In the genomic region with DNA sequence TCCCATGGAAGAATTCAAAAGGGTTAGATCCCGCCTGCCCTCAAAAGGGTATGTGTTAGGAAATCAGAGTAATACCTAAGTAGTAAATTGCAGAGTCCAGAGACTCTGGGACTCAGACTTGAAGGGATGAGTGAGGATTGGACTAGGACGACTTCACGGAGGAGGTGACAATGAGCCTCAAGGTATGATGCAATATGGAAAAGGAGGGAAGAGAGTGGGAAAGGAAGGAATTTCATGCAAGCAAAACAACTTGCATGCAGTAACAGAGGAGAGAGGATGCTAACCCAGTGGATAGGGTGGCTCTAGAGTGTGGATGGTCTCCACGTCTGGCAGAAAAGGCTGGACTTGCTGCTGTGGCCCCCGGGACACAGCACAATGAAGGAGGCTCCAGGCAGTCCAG, we compare ENCODE assay signal across 13 cellular contexts. TPM values are rescaled to one million over a fixed set of nuclear protein-coding genes. Genes with fewer than 3 reads are reported as not detected.
A peak's percentile ranks its signal among the peaks of the same experiment; 100 is the strongest.
DNase-seq lines count a peak whose midpoint lies in the region; ATAC-seq and TF ChIP-seq lines count a peak whose summit lies in the region.
"Had no signal": no experiment of that assay in that cellular context is flagged by ENCODE, and none has a peak within 500 bp of the region (broad histone marks: within the 10 kb centered on the region; RNA-seq: fewer than 3 reads in every experiment).

No MANE protein-coding gene starts in this region.

- intact Hi-C loops in CD14-positive monocyte (cut with micrococcal nuclease) (loop anchor here in 1 of 2 donors (10.0 kb wide), 1 partner anchor 108 kb away; no protein-coding TSS in a partner anchor), mammary epithelial cell (cut with micrococcal nuclease) (no loop called here)

- no peak overlapping the region for H2AFZ ChIP-seq in mammary epithelial cell (ENCODE audit: low read depth, low read length)

- H3K4me2 ChIP-seq in mammary epithelial cell (ENCODE audit: insufficient read depth, low read depth, low read length) = no peak overlapping the region

- TF ChIP-seq EP300 in Ishikawa (IDR thresholded peaks at IDR 0.05; ENCODE audit: borderline replicate concordance) = no peak

- DNase-seq in CD14-positive monocyte (ENCODE audit: low spot score) (no peak), mammary epithelial cell (no peak), naive B cell (no peak), NCI-H1436 (lab: John Stamatoyannopoulos, UW) (no peak), SJCRH30 (no peak), AG08396 (ENCODE audit: low spot score) (no peak)
- DNase-seq: body of pancreas, NCI-H526 treated with DMSO at 0.1 percent for 48 hours, nucleus accumbens, testis had no signal

- peaks cover 76% of the 10 kb centered on the region for H3K4me1 Mint-ChIP-seq in CD14-positive monocyte
- H3K4me1 Mint-ChIP-seq in naive B cell = peaks cover 40 to 55% (median 48%) of the 10 kb centered on the region in 3 donors

- no peaks in the 10 kb centered on the region for H4K20me1 ChIP-seq in mammary epithelial cell (ENCODE audit: insufficient read depth, low read length)

- H3K27me3 Mint-ChIP-seq in CD14-positive monocyte (ENCODE audit: low read depth in 3 of 3) (peaks cover 0 to 2% (median 0%) of the 10 kb centered on the region in 3 donors), naive B cell (no peaks in the 10 kb centered on the region)

- no peak for ATAC-seq in naive B cell (ENCODE audit: low read depth in 2 of 2)
- no peak for ATAC-seq in HG02973 (IDR thresholded peaks at IDR 0.05; ENCODE audit: unreplicated experiment)
- ATAC-seq: body of pancreas had no signal

- no TSS peak for BruUV-seq in mammary epithelial cell (replicated peaks; lab: Mats Ljungman, UMichigan)

- peaks cover 33% of the 10 kb centered on the region for H3K36me3 ChIP-seq in mammary epithelial cell (ENCODE audit: insufficient read depth, low read length)
- peaks cover 46% of the 10 kb centered on the region for H3K36me3 ChIP-seq in SJCRH30

- H3K4me1 ChIP-seq in mammary epithelial cell (ENCODE audit: insufficient read depth, low read length) (peaks cover 54% of the 10 kb centered on the region), SJCRH30 (peaks cover 29% of the 10 kb centered on the region)

- dilution Hi-C loops in mammary epithelial cell (cut with HindIII; ENCODE audit: low sequenced_read_pairs) = no loop called here

- H3K79me2 ChIP-seq in mammary epithelial cell (ENCODE audit: insufficient read depth, low read length) = peaks cover 98% of the 10 kb centered on the region

- H3K27ac Mint-ChIP-seq in CD14-positive monocyte (peak overlapping the region; percentile 91 to 98 (median 96)), naive B cell (peak overlapping the region in 3 of 6 donors; percentile 19 to 90 (median 77))

- TF ChIP-seq CTCF in CD14-positive monocyte (IDR thresholded peaks at IDR 0.05) (no peak), mammary epithelial cell (conservative IDR thresholded peaks at IDR 0.05 in 1 of 2, IDR thresholded peaks at IDR 0.05 in 1 of 2; ENCODE audit: extremely low read depth in 1 of 2, insufficient read depth in 1 of 2, low read depth in 1 of 2, low read length in 2 of 2) (no peak)

- H3K36me3 Mint-ChIP-seq in CD14-positive monocyte (peaks cover 51 to 54% of the 10 kb centered on the region in 2 donors), naive B cell (peaks cover 7 to 8% of the 10 kb centered on the region in 2 donors)

- H3K27ac ChIP-seq in mammary epithelial cell (ENCODE audit: insufficient read depth, low read depth, low read length) (no peak overlapping the region), SJCRH30 (no peak overlapping the region)
- H3K27ac ChIP-seq: body of pancreas, testis had no signal

- H3K9me3 ChIP-seq in mammary epithelial cell (replicated peaks; ENCODE audit: insufficient read depth, low read length) = no peaks in the 10 kb centered on the region
- no peaks in the 10 kb centered on the region for H3K9me3 ChIP-seq in SJCRH30 (replicated peaks)
- H3K9me3 ChIP-seq: body of pancreas, testis had no signal

- H3K9me3 Mint-ChIP-seq in CD14-positive monocyte = no peaks in the 10 kb centered on the region
- no peaks in the 10 kb centered on the region for H3K9me3 Mint-ChIP-seq in naive B cell

- in situ Hi-C loops in mammary epithelial cell (cut with MboI; ENCODE audit: low sequenced_read_pairs in 2 of 2) = no loop called here

- peak overlapping the region; percentile 8 for H3K9ac ChIP-seq in mammary epithelial cell (ENCODE audit: insufficient read depth, low read length)

- H3K4me3 ChIP-seq in mammary epithelial cell (replicated peaks in 1 of 3; ENCODE audit: insufficient read depth in 1 of 3, low read depth in 2 of 3, low read length in 3 of 3) (no peak overlapping the region), SJCRH30 (no peak overlapping the region)
- H3K4me3 ChIP-seq: body of pancreas, testis had no signal

- H3K4me3 Mint-ChIP-seq in CD14-positive monocyte (peak overlapping the region; percentile 35 to 79), naive B cell (peak overlapping the region in 7 of 8 donors; percentile 30 to 79 (median 63))

- H3K27me3 ChIP-seq in mammary epithelial cell (ENCODE audit: insufficient read depth, low read length) (no peaks in the 10 kb centered on the region), SJCRH30 (no peaks in the 10 kb centered on the region)
- H3K27me3 ChIP-seq: body of pancreas, testis had no signal

- CTCF ChIA-PET in mammary epithelial cell (lab: Charles Lee; ENCODE audit: low non-redundant PET) = no interaction called here

- no peak for TF ChIP-seq RAD21 in Ishikawa (IDR thresholded peaks at IDR 0.05; ENCODE audit: low read depth)

- WGBS in mammary epithelial cell (ENCODE audit: low coverage, missing lambda C conversion rate) = 89% methylated on average over 5 of the region's 5 CpGs

TF ChIP-seq in Ishikawa, 13 proteins besides CTCF, POLR2A, EP300 and RAD21:
- no peak for TF ChIP-seq FOXM1 (IDR thresholded peaks at IDR 0.05; ENCODE audit: borderline replicate concordance, low read depth)
- 0 out of 2 replicates have a peak, but pooled peaks have one; percentile 9 for TF ChIP-seq CEBPB (IDR thresholded peaks at IDR 0.05)

RNA-seq across cellular contexts. Expression of a gene that starts 4.8 kb away (rescaled TPM):
- polyA plus RNA-seq in CD14-positive monocyte (100 to 1,000 TPM; 127 to 182 TPM), mammary epithelial cell (234 TPM), naive B cell (ENCODE audit: low read depth in 6 of 6) (10 to 100 TPM; 21.2 to 35.1 (median 26.2) TPM)
- 100 to 1,000 TPM; 270 to 454 TPM for total RNA-seq in mammary epithelial cell
- 517 TPM for polyA minus RNA-seq in mammary epithelial cell
- total RNA-seq in SJCRH30 (2014; rRNA removed; shearing (Covaris generic)) = 163 and 172 TPM in 2 replicates

RNA-seq across cellular contexts. Expression of a gene that starts 51.6 kb away (rescaled TPM):
- polyA plus RNA-seq in CD14-positive monocyte = not detected
- total RNA-seq in mammary epithelial cell = 1 to 10 TPM; 5.2 to 9.5 TPM
- polyA plus RNA-seq in mammary epithelial cell = 4.5 TPM
- 0.78 TPM for polyA minus RNA-seq in mammary epithelial cell
- not detected for polyA plus RNA-seq in naive B cell (ENCODE audit: low read depth in 6 of 6)
- total RNA-seq in SJCRH30 (2014; rRNA removed; shearing (Covaris generic)) = not detected in 2 replicates
- total RNA-seq: SK-MEL-5 had no signal
